ENCODE assay signal across 12 cellular contexts in genomic region chr3:101690972-101691371, GRCh38. TPM values are rescaled to one million over a fixed set of nuclear protein-coding genes. Genes with fewer than 3 reads are reported as not detected.
DNase-seq lines count a peak whose midpoint lies in the region; ATAC-seq and TF ChIP-seq lines count a peak whose summit lies in the region.
"Had no signal": no experiment of that assay in that cellular context is flagged by ENCODE, and none has a peak within 500 bp of the region (broad histone marks: within the 10 kb centered on the region; RNA-seq: fewer than 3 reads in every experiment).

No MANE protein-coding gene starts in this region.

- H3K27ac ChIP-seq in effector memory CD4-positive, alpha-beta T cell (ENCODE audit: insufficient read depth, low read length, poor library complexity, severe bottlenecking) = no peak overlapping the region

- H3K4me1 Mint-ChIP-seq in activated CD4-positive, alpha-beta T cell treated with anti-CD3 and anti-CD28 coated beads for 36 hours = peaks cover 25% of the 10 kb centered on the region
- peaks cover 15% of the 10 kb centered on the region for H3K4me1 Mint-ChIP-seq in neural crest cell

- peaks cover 7% of the 10 kb centered on the region for H3K36me3 Mint-ChIP-seq in activated CD4-positive, alpha-beta T cell treated with anti-CD3 and anti-CD28 coated beads for 36 hours (ENCODE audit: low read depth)
- H3K36me3 Mint-ChIP-seq in neural crest cell (ENCODE audit: low read depth) = no peaks in the 10 kb centered on the region

- no peaks in the 10 kb centered on the region for H3K27me3 Mint-ChIP-seq in activated CD4-positive, alpha-beta T cell treated with anti-CD3 and anti-CD28 coated beads for 36 hours
- H3K27me3 Mint-ChIP-seq in neural crest cell (ENCODE audit: low read depth) = no peaks in the 10 kb centered on the region

- no peaks in the 10 kb centered on the region for H3K36me3 ChIP-seq in effector memory CD4-positive, alpha-beta T cell (ENCODE audit: control insufficient read depth, insufficient read depth, low read length)

- peak; percentile 36 for ATAC-seq in activated CD4-positive, alpha-beta T cell treated with anti-CD3 and anti-CD28 coated beads for 36 hours
- peak; percentile 38 for ATAC-seq in GM21737 (IDR thresholded peaks at IDR 0.05; ENCODE audit: unreplicated experiment)
- ATAC-seq: left ventricle myocardium superior, sciatic nerve had no signal

- H3K9me3 ChIP-seq in effector memory CD4-positive, alpha-beta T cell (ENCODE audit: control insufficient read depth, low read length) = no peaks in the 10 kb centered on the region

- no peak for TF ChIP-seq CTCF in neural crest cell (conservative IDR thresholded peaks at IDR 0.05)

- no peak overlapping the region for H3K4me3 ChIP-seq in effector memory CD4-positive, alpha-beta T cell (ENCODE audit: insufficient read depth, low read depth, low read length, poor library complexity, severe bottlenecking)

- peaks cover 5% of the 10 kb centered on the region for H3K4me1 ChIP-seq in effector memory CD4-positive, alpha-beta T cell (ENCODE audit: control insufficient read depth, insufficient read depth, low read length, poor library complexity, severe bottlenecking)

- POLR2A ChIA-PET in activated CD4-positive, alpha-beta T cell treated with anti-CD3 and anti-CD28 coated beads for 36 hours (lab: Charles Lee) = no interaction called here

- no peak overlapping the region for H3K4me3 Mint-ChIP-seq in activated CD4-positive, alpha-beta T cell treated with anti-CD3 and anti-CD28 coated beads for 36 hours
- H3K4me3 Mint-ChIP-seq in neural crest cell = peak overlapping the region; percentile 38

- H3K9me3 Mint-ChIP-seq in activated CD4-positive, alpha-beta T cell treated with anti-CD3 and anti-CD28 coated beads for 36 hours (ENCODE audit: low read depth) = no peaks in the 10 kb centered on the region
- no peaks in the 10 kb centered on the region for H3K9me3 Mint-ChIP-seq in neural crest cell

- H3K27me3 ChIP-seq in effector memory CD4-positive, alpha-beta T cell (replicated peaks; ENCODE audit: control insufficient read depth, insufficient read depth, low read length, poor library complexity, severe bottlenecking) = no peaks in the 10 kb centered on the region

- peak overlapping the region; percentile 30 for H3K27ac Mint-ChIP-seq in activated CD4-positive, alpha-beta T cell treated with anti-CD3 and anti-CD28 coated beads for 36 hours
- no peak overlapping the region for H3K27ac Mint-ChIP-seq in neural crest cell (ENCODE audit: unreplicated experiment)

- DNase-seq in activated CD4-positive, alpha-beta T cell treated with anti-CD3 and anti-CD28 coated beads for 36 hours = peak; percentile 55
- no peak for DNase-seq in activated CD4-positive, alpha-beta T cell treated with anti-CD3 and anti-CD28 coated beads for 4 hours
- peak; percentile 42 for DNase-seq in LHCN-M2 (ENCODE audit: low read depth)
- no peak for DNase-seq in neural crest cell (ENCODE audit: low read depth, low spot score)
- no peak for DNase-seq in hippocampal formation (lab: John Stamatoyannopoulos, UW)
- DNase-seq in effector memory CD4-positive, alpha-beta T cell = no peak
- no peak for DNase-seq in NCI-H2107 treated with DMSO at 0.1 percent for 48 hours (lab: John Stamatoyannopoulos, UW; ENCODE audit: unreplicated experiment)
- DNase-seq: 8988T, left ventricle myocardium superior, NCI-H2029 treated with DMSO at 0.1 percent for 48 hours had no signal

- CTCF ChIA-PET in activated CD4-positive, alpha-beta T cell treated with anti-CD3 and anti-CD28 coated beads for 36 hours (lab: Charles Lee) = interaction anchor here (0.6 to 8.5 kb wide), 4 partner anchors 11 to 88 kb away, joined by 3 to 56 read pairs (median 3); partner anchors contain the start of genes CEP97, NXPE3 and ZBTB11

- intact Hi-C loops in activated CD4-positive, alpha-beta T cell treated with anti-CD3 and anti-CD28 coated beads for 36 hours (cut with DNase I, micrococcal nuclease) = no loop called here

RNA-seq across cellular contexts. Expression of gene RPL24, which starts 4.5 kb away (rescaled TPM):
- total RNA-seq in activated CD4-positive, alpha-beta T cell treated with anti-CD3 and anti-CD28 coated beads for 36 hours = 1,000 to 10,000 TPM; 1,807 to 1,945 TPM
- 965 and 1,197 TPM in 2 replicates for total RNA-seq in LHCN-M2 (2014; rRNA removed)
- 1,757 TPM for polyA plus RNA-seq in LHCN-M2 (2012)
- 1,315 and 1,351 TPM in 2 replicates for total RNA-seq in neural crest cell

RNA-seq across cellular contexts. Expression of gene ZBTB11, which starts 14.0 kb away (rescaled TPM):
- total RNA-seq in activated CD4-positive, alpha-beta T cell treated with anti-CD3 and anti-CD28 coated beads for 36 hours = 10 to 100 TPM; 25.1 to 26.0 TPM
- 19.1 and 19.2 TPM in 2 replicates for total RNA-seq in LHCN-M2 (2014; rRNA removed)
- 4.0 TPM for polyA plus RNA-seq in LHCN-M2 (2012)
- total RNA-seq in neural crest cell = 16.6 and 17.2 TPM in 2 replicates

RNA-seq across cellular contexts. Expression of gene CEP97, which starts 33.4 kb away (rescaled TPM):
- 10 to 100 TPM; 18.1 to 20.0 TPM for total RNA-seq in activated CD4-positive, alpha-beta T cell treated with anti-CD3 and anti-CD28 coated beads for 36 hours
- total RNA-seq in LHCN-M2 (2014; rRNA removed) (26.1 and 28.8 TPM in 2 replicates), neural crest cell (25.1 and 27.4 TPM in 2 replicates)
- polyA plus RNA-seq in LHCN-M2 (2012) = 2.3 TPM

Comparison
In these comparisons a context has a peak if more than half of its experiments do, and no peak if none do; other contexts are left out.
1. DNase-seq: peak in activated CD4-positive, alpha-beta T cell treated with anti-CD3 and anti-CD28 coated beads for 36 hours (single experiment) and LHCN-M2 (single experiment); none in activated CD4-positive, alpha-beta T cell treated with anti-CD3 and anti-CD28 coated beads for 4 hours (0 of 2), neural crest cell (single experiment), hippocampal formation (0 of 2), effector memory CD4-positive, alpha-beta T cell (0 of 3) and NCI-H2107 treated with DMSO at 0.1 percent for 48 hours (single experiment).